ENCODE assay signal across 8 cellular contexts in genomic region chr6:26159417-26160273, GRCh38.
A peak's percentile ranks its signal among the peaks of the same experiment; 100 is the strongest.
DNase-seq lines count a peak whose midpoint lies in the region; ATAC-seq, FAIRE-seq and TF ChIP-seq lines count a peak whose summit lies in the region.

No MANE protein-coding gene starts in this region.

- H3K27me3 ChIP-seq in GM23338 (ENCODE audit: insufficient read depth) = no peaks in the 10 kb centered on the region

- H3K27me3 Mint-ChIP-seq in GM23338 (ENCODE audit: insufficient read depth, low read depth, poor library complexity) = peaks cover 46% of the 10 kb centered on the region
- peaks cover 20% of the 10 kb centered on the region for H3K27me3 Mint-ChIP-seq in endothelial cell (ENCODE audit: unreplicated experiment)
- H3K27me3 Mint-ChIP-seq in neural crest cell (ENCODE audit: low read depth) = peaks cover 18% of the 10 kb centered on the region

- POLR2A ChIA-PET in RWPE1 (lab: Yijun Ruan, JAX; ENCODE audit: low non-redundant PET) = interaction anchor here (0.6 to 5.5 kb wide), 5 partner anchors 29 to 133 kb away, joined by 3 to 94 read pairs (median 5); a partner anchor contains a TSS

- peaks cover 13% of the 10 kb centered on the region for H3F3A ChIP-seq in GM23338 (replicated peaks; ENCODE audit: low read depth)

- no peak; the same call in 2 of the 3 replicates for ATAC-seq in GM23338
- ATAC-seq in HG02938 (IDR thresholded peaks at IDR 0.05; ENCODE audit: unreplicated experiment) = no peak

- H3K4me1 ChIP-seq in GM23338 (ENCODE audit: insufficient read depth) = 0 out of 2 replicates have a peak, but pooled peaks cover 5% of the 10 kb centered on the region

- H3K9me2 ChIP-seq in GM23338 (ENCODE audit: insufficient read depth) = no peaks in the 10 kb centered on the region

- H3K9me3 Mint-ChIP-seq in GM23338 = peaks cover 20% of the 10 kb centered on the region
- no peaks in the 10 kb centered on the region for H3K9me3 Mint-ChIP-seq in endothelial cell (ENCODE audit: unreplicated experiment)
- H3K9me3 Mint-ChIP-seq in neural crest cell = no peaks in the 10 kb centered on the region

- H3K27ac ChIP-seq in GM23338 (ENCODE audit: low read depth) (peak overlapping the region; percentile 97), RWPE1 (no peak overlapping the region)

- FAIRE-seq in frontal cortex (lab: Jason Lieb, UNC) = no peak

- H3K27ac Mint-ChIP-seq in GM23338 = peak overlapping the region; percentile 100
- peak overlapping the region; percentile 98 for H3K27ac Mint-ChIP-seq in endothelial cell (ENCODE audit: unreplicated experiment)
- H3K27ac Mint-ChIP-seq in neural crest cell (ENCODE audit: unreplicated experiment) = peak overlapping the region; percentile 92

- CTCF ChIA-PET in RWPE1 (lab: Yijun Ruan, JAX) = interaction anchor here (0.6 to 1.3 kb wide), 5 partner anchors 9 to 156 kb away, joined by 3 to 7 read pairs (median 5); a partner anchor contains a TSS

- peaks cover 20% of the 10 kb centered on the region for H3K79me2 ChIP-seq in GM23338 (replicated peaks; ENCODE audit: insufficient read depth)

- H3K4me3 ChIP-seq in GM23338 = peak overlapping the region; percentile 84

- H3K4me3 Mint-ChIP-seq in GM23338 (peak overlapping the region; percentile 80), endothelial cell (ENCODE audit: unreplicated experiment) (peak overlapping the region; percentile 90), neural crest cell (peak overlapping the region; percentile 95)

- H4K20me1 ChIP-seq in GM23338 (replicated peaks; ENCODE audit: insufficient read depth) = 0 out of 2 replicates have a peak, but pooled peaks cover 3% of the 10 kb centered on the region

- peak; percentile 25 for DNase-seq in AG20443 (ENCODE audit: low spot score)
- peak; percentile 52 for DNase-seq in GM23338 (ENCODE audit: low spot score)
- peak; percentile 29 for DNase-seq in SK-N-DZ (ENCODE audit: low spot score)
- DNase-seq in endothelial cell (ENCODE audit: low spot score) = no peak
- DNase-seq in neural crest cell (ENCODE audit: low read depth, low spot score) = no peak
- DNase-seq in RWPE1 (ENCODE audit: low spot score) = no peak
- DNase-seq in frontal cortex (ENCODE audit: low spot score in 2 of 2) = no peak

- TF ChIP-seq CTCF in GM23338 (conservative IDR thresholded peaks at IDR 0.05; ENCODE audit: low read depth in 2 of 2) (no peak), endothelial cell (IDR thresholded peaks at IDR 0.05; ENCODE audit: unreplicated experiment) (no peak), neural crest cell (conservative IDR thresholded peaks at IDR 0.05) (no peak), RWPE1 (conservative IDR thresholded peaks at IDR 0.05; ENCODE audit: low read depth) (no peak)

- peaks cover 12% of the 10 kb centered on the region; the same call in 2 of the 3 replicates for H3K36me3 Mint-ChIP-seq in GM23338 (ENCODE audit: low read depth)
- H3K36me3 Mint-ChIP-seq in endothelial cell (ENCODE audit: low read depth, unreplicated experiment) = peaks cover 9% of the 10 kb centered on the region
- peaks cover 6% of the 10 kb centered on the region for H3K36me3 Mint-ChIP-seq in neural crest cell (ENCODE audit: low read depth)

- H3K4me2 ChIP-seq in GM23338 = peak overlapping the region; percentile 84

- no peak overlapping the region for H2AFZ ChIP-seq in GM23338

- H3K36me3 ChIP-seq in GM23338 (ENCODE audit: insufficient read depth) = peaks cover 4% of the 10 kb centered on the region; the same call in 1 of the 2 replicates

- H3K4me1 Mint-ChIP-seq in GM23338 (peaks cover 20% of the 10 kb centered on the region), endothelial cell (ENCODE audit: unreplicated experiment) (peaks cover 27% of the 10 kb centered on the region), neural crest cell (peaks cover 35% of the 10 kb centered on the region)

TF ChIP-seq in GM23338, 12 proteins besides CTCF, POLR2A, EP300 and RAD21:
- TF ChIP-seq EZH2phosphoT487 (IDR thresholded peaks at IDR 0.05; ENCODE audit: unreplicated experiment) = no peak
- TF ChIP-seq EZH2 (IDR thresholded peaks at IDR 0.05; ENCODE audit: low read depth, unreplicated experiment) = no peak
- no peak for TF ChIP-seq ETS1 (IDR thresholded peaks at IDR 0.05)
- TF ChIP-seq NANOG (IDR thresholded peaks at IDR 0.05; ENCODE audit: borderline replicate concordance) = no peak
TF ChIP-seq in GM23338: peak in this region for 0.

Comparison
In these comparisons a context has a peak if more than half of its experiments do, and no peak if none do; other contexts are left out.
1. DNase-seq: peak in AG20443 (single experiment), GM23338 (single experiment) and SK-N-DZ (single experiment); none in endothelial cell (single experiment), neural crest cell (single experiment), RWPE1 (single experiment) and frontal cortex (0 of 2).
2. Peak in every context shown above with its lines, with median percentiles within 50 percentile points of each other: H3K27ac Mint-ChIP-seq and H3K4me3 Mint-ChIP-seq.